Comparison of ENCODE assay signal across 8 cellular contexts in genomic region chr4:47531241-47531953, GRCh38. TPM values are rescaled to one million over a fixed set of nuclear protein-coding genes. Genes with fewer than 3 reads are reported as not detected.
DNase-seq lines count a peak whose midpoint lies in the region; ATAC-seq and TF ChIP-seq lines count a peak whose summit lies in the region.

No MANE protein-coding gene starts in this region.

- no peaks in the 10 kb centered on the region for H3K27me3 ChIP-seq in left ventricle myocardium inferior (ENCODE audit: low read depth)

- H3K27ac Mint-ChIP-seq in activated T-helper 2 cell treated with anti-CD3 and anti-CD28 coated beads, Interferon-gamma antibody, Interleukin-2, Interleukin-4, amounts not matched to agents 10 μg/mL and 5 μg/mL and 100 μg/mL, durations not matched to agents 14 hours and 24 hours and 36 hours = peak overlapping the region; percentile 54

- peaks cover 26% of the 10 kb centered on the region for H3K9me3 Mint-ChIP-seq in activated T-helper 2 cell treated with anti-CD3 and anti-CD28 coated beads, Interferon-gamma antibody, Interleukin-2, Interleukin-4, amounts not matched to agents 10 μg/mL and 5 μg/mL and 100 μg/mL, durations not matched to agents 14 hours and 24 hours and 36 hours

- TF ChIP-seq CTCF in left ventricle myocardium inferior (IDR thresholded peaks at IDR 0.05; ENCODE audit: borderline replicate concordance) = no peak

- peaks cover 51% of the 10 kb centered on the region for H3K36me3 Mint-ChIP-seq in activated T-helper 2 cell treated with anti-CD3 and anti-CD28 coated beads, Interferon-gamma antibody, Interleukin-2, Interleukin-4, amounts not matched to agents 10 μg/mL and 5 μg/mL and 100 μg/mL, durations not matched to agents 14 hours and 24 hours and 36 hours (ENCODE audit: low read depth)

- peak overlapping the region; percentile 35 for H3K27ac ChIP-seq in left ventricle myocardium inferior (replicated peaks)

- peaks cover 57% of the 10 kb centered on the region for H3K4me1 Mint-ChIP-seq in activated T-helper 2 cell treated with anti-CD3 and anti-CD28 coated beads, Interferon-gamma antibody, Interleukin-2, Interleukin-4, amounts not matched to agents 10 μg/mL and 5 μg/mL and 100 μg/mL, durations not matched to agents 14 hours and 24 hours and 36 hours (ENCODE audit: low read depth)

- peaks cover 19% of the 10 kb centered on the region for H3K4me1 ChIP-seq in left ventricle myocardium inferior

- H3K27me3 Mint-ChIP-seq in activated T-helper 2 cell treated with anti-CD3 and anti-CD28 coated beads, Interferon-gamma antibody, Interleukin-2, Interleukin-4, amounts not matched to agents 10 μg/mL and 5 μg/mL and 100 μg/mL, durations not matched to agents 14 hours and 24 hours and 36 hours (ENCODE audit: low read depth) = no peaks in the 10 kb centered on the region

- intact Hi-C loops in activated T-helper 2 cell treated with anti-CD3 and anti-CD28 coated beads, Interferon-gamma antibody, Interleukin-2, Interleukin-4, amounts not matched to agents 10 μg/mL and 5 μg/mL and 100 μg/mL, durations not matched to agents 14 hours and 24 hours and 36 hours (cut with micrococcal nuclease) = loop anchor here (1.0 to 5.0 kb wide), 2 partner anchors 46 to 381 kb away; partner anchors contain the start of genes ATP10D and NFXL1
- intact Hi-C loops in left ventricle myocardium inferior (cut with micrococcal nuclease) = no loop called here

- peaks cover 55% of the 10 kb centered on the region for H3K36me3 ChIP-seq in left ventricle myocardium inferior

- ATAC-seq in GM18519 (IDR thresholded peaks at IDR 0.05; ENCODE audit: low FRiP score, unreplicated experiment) = peak; percentile 99
- peak; percentile 99 for ATAC-seq in HG02678 (IDR thresholded peaks at IDR 0.05; ENCODE audit: unreplicated experiment)

- peaks cover 17% of the 10 kb centered on the region for H3K9me3 ChIP-seq in left ventricle myocardium inferior (replicated peaks)

- H3K4me3 Mint-ChIP-seq in activated T-helper 2 cell treated with anti-CD3 and anti-CD28 coated beads, Interferon-gamma antibody, Interleukin-2, Interleukin-4, amounts not matched to agents 10 μg/mL and 5 μg/mL and 100 μg/mL, durations not matched to agents 14 hours and 24 hours and 36 hours (ENCODE audit: low read depth) = no peak overlapping the region

- no peak overlapping the region for H3K4me3 ChIP-seq in left ventricle myocardium inferior

- peak; percentile 51 for DNase-seq in NK-92 treated with Interleukin-12 subunit alpha and Interleukin-12 subunit beta, amount 100 ng/mL, for 24 hours (lab: John Stamatoyannopoulos, UW)
- peak; percentile 60 for DNase-seq in activated T-helper 2 cell treated with anti-CD3 and anti-CD28 coated beads, Interferon-gamma antibody, Interleukin-2, Interleukin-4, amounts not matched to agents 10 μg/mL and 5 μg/mL and 100 μg/mL, durations not matched to agents 14 hours and 24 hours and 36 hours (ENCODE audit: low spot score)
- no peak for DNase-seq in left ventricle myocardium inferior
- DNase-seq in stimulated activated CD4-positive, alpha-beta T cell treated with anti-CD3 and anti-CD28 coated beads, Interleukin-2, amount 100 ng/mL, for 4 hours (ENCODE audit: low read depth) = peak; percentile 9
- DNase-seq in NCI-H128 (lab: John Stamatoyannopoulos, UW; ENCODE audit: unreplicated experiment) = no peak
- DNase-seq in D341Med (ENCODE audit: low spot score) = no peak

RNA-seq across cellular contexts. Expression of gene ATP10D, which starts 46.3 kb away (rescaled TPM):
- total RNA-seq in activated T-helper 2 cell treated with anti-CD3 and anti-CD28 coated beads, Interferon-gamma antibody, Interleukin-2, Interleukin-4, amounts not matched to agents 10 μg/mL and 5 μg/mL and 100 μg/mL, durations not matched to agents 14 hours and 24 hours and 36 hours = 1.6 and 2.5 TPM in 2 replicates
- 10.3 TPM for total RNA-seq in left ventricle myocardium inferior

Comparison
In these comparisons a context has a peak if more than half of its experiments do, and no peak if none do; other contexts are left out.
1. DNase-seq: peak in NK-92 treated with Interleukin-12 subunit alpha and Interleukin-12 subunit beta, amount 100 ng/mL, for 24 hours (single experiment), activated T-helper 2 cell treated with anti-CD3 and anti-CD28 coated beads, Interferon-gamma antibody, Interleukin-2, Interleukin-4, amounts not matched to agents 10 μg/mL and 5 μg/mL and 100 μg/mL, durations not matched to agents 14 hours and 24 hours and 36 hours (single experiment) and stimulated activated CD4-positive, alpha-beta T cell treated with anti-CD3 and anti-CD28 coated beads, Interleukin-2, amount 100 ng/mL, for 4 hours (single experiment); none in left ventricle myocardium inferior (single experiment), NCI-H128 (single experiment) and D341Med (single experiment).